8 cellular contexts compared by ENCODE assay signal in the genomic region with DNA sequence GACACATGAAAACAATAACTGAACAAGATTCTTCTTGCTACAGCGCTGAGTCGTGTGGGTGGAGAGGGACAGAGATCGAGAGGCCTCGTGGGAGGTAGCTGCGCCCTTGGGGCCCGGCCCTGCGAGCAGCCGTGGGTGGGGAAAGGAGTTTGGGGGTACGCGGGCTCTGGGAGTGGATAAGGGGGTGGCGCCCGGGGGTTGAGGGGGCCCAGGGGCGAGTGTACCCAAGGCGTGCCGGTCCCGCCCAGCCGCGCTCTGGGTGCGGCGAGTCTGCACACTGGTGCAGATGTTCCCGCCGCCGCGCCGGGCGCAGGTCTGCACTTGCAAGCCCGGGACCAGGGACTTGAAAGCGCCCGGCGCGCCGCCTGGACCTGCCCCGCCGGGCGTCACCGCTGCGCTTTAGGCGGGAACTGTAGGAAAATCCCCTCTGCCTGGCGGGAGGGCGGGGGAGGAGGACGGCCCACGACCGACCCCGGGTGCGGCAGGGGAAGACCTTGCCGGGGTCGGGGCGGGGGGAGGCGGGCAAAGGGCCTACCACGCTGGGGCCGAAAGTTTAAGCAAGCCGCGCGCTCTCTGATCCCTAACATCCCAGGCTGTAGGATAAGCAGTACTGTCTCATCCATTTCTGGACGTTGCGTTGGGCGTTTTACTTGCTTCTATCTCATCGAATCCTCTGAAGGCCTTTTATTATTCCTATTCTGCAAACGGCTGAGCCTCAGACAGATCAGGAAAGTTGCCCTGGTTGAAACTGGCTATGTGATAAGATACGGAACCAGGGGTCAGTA. TPM values are rescaled to one million over a fixed set of nuclear protein-coding genes. Genes with fewer than 3 reads are reported as not detected.
A peak's percentile ranks its signal among the peaks of the same experiment; 100 is the strongest.
DNase-seq lines count a peak whose midpoint lies in the region; ATAC-seq, FAIRE-seq and TF ChIP-seq lines count a peak whose summit lies in the region.
"Had no signal": no experiment of that assay in that cellular context is flagged by ENCODE, and none has a peak within 500 bp of the region (broad histone marks: within the 10 kb centered on the region; RNA-seq: fewer than 3 reads in every experiment).

No MANE protein-coding gene starts in this region.

- CTCF ChIA-PET in RWPE1 (lab: Yijun Ruan, JAX) = no interaction called here

- no peaks in the 10 kb centered on the region for H3K9me3 Mint-ChIP-seq in dendritic cell treated with granulocyte-macrophage colony-stimulating factor and Interleukin-4, amounts not matched to agents 40 ng/mL and 50 ng/mL, for 4 days

- WGBS in GM23248 (ENCODE audit: low coverage in 1 of 2, low lambda C conversion rate in 2 of 2, missing lambda C conversion rate in 2 of 2), 2 experiments = 1 to 4% methylated on average over 31 to 43 of the region's 60 CpGs

- FAIRE-seq in RCC 7860 (lab: Jason Lieb, UNC) = no peak

- peak overlapping the region; percentile 72 for H2AFZ ChIP-seq in GM23248

- no peaks in the 10 kb centered on the region for H3K79me2 ChIP-seq in GM23248 (ENCODE audit: insufficient read depth)

- H3F3A ChIP-seq in GM23248 (ENCODE audit: insufficient read depth) = peaks cover 3% of the 10 kb centered on the region; the same call in 1 of the 2 replicates

- H3K4me1 Mint-ChIP-seq in dendritic cell treated with granulocyte-macrophage colony-stimulating factor and Interleukin-4, amounts not matched to agents 40 ng/mL and 50 ng/mL, for 4 days (ENCODE audit: low read depth) = peaks cover 30% of the 10 kb centered on the region

- H3K9me2 ChIP-seq in GM23248 (ENCODE audit: insufficient read depth) = no peaks in the 10 kb centered on the region

- H3K27ac Mint-ChIP-seq in dendritic cell treated with granulocyte-macrophage colony-stimulating factor and Interleukin-4, amounts not matched to agents 40 ng/mL and 50 ng/mL, for 4 days = peak overlapping the region; percentile 39

- no peak for TF ChIP-seq CTCF in RWPE1 (conservative IDR thresholded peaks at IDR 0.05; ENCODE audit: low read depth)
- TF ChIP-seq CTCF in thoracic aorta (IDR thresholded peaks at IDR 0.05) = peak; percentile 11

- H4K20me1 ChIP-seq in GM23248 (ENCODE audit: insufficient read depth) = no peaks in the 10 kb centered on the region

- H3K9ac ChIP-seq in GM23248 = peak overlapping the region; percentile 25; the same call in 1 of the 2 replicates

- no peaks in the 10 kb centered on the region for H3K27me3 ChIP-seq in GM23248 (replicated peaks; ENCODE audit: insufficient read depth)
- no peaks in the 10 kb centered on the region for H3K27me3 ChIP-seq in thoracic aorta (replicated peaks; ENCODE audit: insufficient read depth)

- no peaks in the 10 kb centered on the region for H3K36me3 Mint-ChIP-seq in dendritic cell treated with granulocyte-macrophage colony-stimulating factor and Interleukin-4, amounts not matched to agents 40 ng/mL and 50 ng/mL, for 4 days (ENCODE audit: low read depth)

- H3K27ac ChIP-seq in GM23248 = no peak overlapping the region
- peak overlapping the region; percentile 95 for H3K27ac ChIP-seq in RWPE1
- H3K27ac ChIP-seq in thoracic aorta = no peak overlapping the region

- DNase-seq in GM23248 = peak; percentile 61
- DNase-seq in RWPE1 (ENCODE audit: low spot score) = peak; percentile 64
- peak; percentile 21 to 31 for DNase-seq in lung microvascular endothelial cell (ENCODE audit: low read depth in 2 of 2)
- no peak for DNase-seq in thoracic aorta (ENCODE audit: low spot score)
- no peak for DNase-seq in RCC 7860 (ENCODE audit: low spot score)

- in situ Hi-C loops in GM23248 (cut with MboI) = no loop called here

- peak overlapping the region; percentile 76 for H3K4me3 Mint-ChIP-seq in dendritic cell treated with granulocyte-macrophage colony-stimulating factor and Interleukin-4, amounts not matched to agents 40 ng/mL and 50 ng/mL, for 4 days

- H3K4me3 ChIP-seq in GM23248 = peak overlapping the region; percentile 65
- peak overlapping the region; percentile 81 for H3K4me3 ChIP-seq in thoracic aorta

- intact Hi-C loops in dendritic cell treated with granulocyte-macrophage colony-stimulating factor and Interleukin-4, amounts not matched to agents 40 ng/mL and 50 ng/mL, for 4 days (cut with micrococcal nuclease) = loop anchor here (5.0 kb wide), 1 partner anchor 81 kb away; no protein-coding TSS in a partner anchor

- H3K9me3 ChIP-seq in GM23248 (ENCODE audit: low read depth) (no peaks in the 10 kb centered on the region), thoracic aorta (no peaks in the 10 kb centered on the region)

- H3K36me3 ChIP-seq in GM23248 (ENCODE audit: low read depth) (no peaks in the 10 kb centered on the region), thoracic aorta (no peaks in the 10 kb centered on the region)

- POLR2A ChIA-PET in RWPE1 (lab: Yijun Ruan, JAX; ENCODE audit: low non-redundant PET) = no interaction called here

- H3K4me2 ChIP-seq in GM23248 (ENCODE audit: unreplicated experiment) = peak overlapping the region; percentile 82

- ATAC-seq in thoracic aorta (ENCODE audit: insufficient number of reproducible peaks, low FRiP score, low read depth) = no peak
- no peak for ATAC-seq in HG02885 (IDR thresholded peaks at IDR 0.05; ENCODE audit: poor library complexity, unreplicated experiment)

- H3K27me3 Mint-ChIP-seq in dendritic cell treated with granulocyte-macrophage colony-stimulating factor and Interleukin-4, amounts not matched to agents 40 ng/mL and 50 ng/mL, for 4 days = peaks cover 87% of the 10 kb centered on the region

- peaks cover 8% of the 10 kb centered on the region; the same call in 1 of the 2 replicates for H3K4me1 ChIP-seq in GM23248 (ENCODE audit: insufficient read depth)
- peaks cover 15 to 28% of the 10 kb centered on the region in 2 donors for H3K4me1 ChIP-seq in thoracic aorta (ENCODE audit: control insufficient read depth in 1 of 2, low read depth in 2 of 2)

RNA-seq across cellular contexts. Expression of gene KREMEN1, which starts 1.4 kb away (rescaled TPM):
- total RNA-seq in GM23248 (2014; rRNA removed; shearing (Covaris generic)) = 2.7 and 4.4 TPM in 2 replicates
- 4.3 and 4.5 TPM in 2 replicates for polyA plus RNA-seq in GM23248 (2016; fragmentation: Nextera tagmentation; extraction: Ambion mirVana)
- 0.20 and 0.22 TPM in 2 replicates for total RNA-seq in lung microvascular endothelial cell
- 10 to 100 TPM in 1 of 2 donors, 1 to 10 TPM in 1; 8.4 to 13.9 TPM for total RNA-seq in thoracic aorta

RNA-seq across cellular contexts. Expression of gene C22orf31, which starts 9.8 kb away (rescaled TPM):
- not detected in 2 replicates for total RNA-seq in GM23248 (2014; rRNA removed; shearing (Covaris generic))
- polyA plus RNA-seq in GM23248 (2016; fragmentation: Nextera tagmentation; extraction: Ambion mirVana) = not detected in 2 replicates
- not detected in 2 replicates for total RNA-seq in lung microvascular endothelial cell
- not detected for total RNA-seq in thoracic aorta
- total RNA-seq: T-helper 2 cell treated with Interferon-gamma antibody and Interleukin-4, amounts not matched to agents 100 ng/mL and 5 ng/mL, for 36 hours had no signal

Comparison
In these comparisons a context has a peak if more than half of its experiments do, and no peak if none do; other contexts are left out.
1. DNase-seq: peak in GM23248 (single experiment), RWPE1 (single experiment) and lung microvascular endothelial cell (2 of 2); none in thoracic aorta (single experiment) and RCC 7860 (single experiment).